In genomic region chr9:76414656-76415055, GRCh38 we compare ENCODE assay signal across 12 cellular contexts. TPM values are rescaled to one million over a fixed set of nuclear protein-coding genes. Genes with fewer than 3 reads are reported as not detected.
DNase-seq lines count a peak whose midpoint lies in the region; ATAC-seq and TF ChIP-seq lines count a peak whose summit lies in the region.
"Had no signal": no experiment of that assay in that cellular context is flagged by ENCODE, and none has a peak within 500 bp of the region (broad histone marks: within the 10 kb centered on the region; RNA-seq: fewer than 3 reads in every experiment).

No MANE protein-coding gene starts in this region.

- no peaks in the 10 kb centered on the region for H3K4me1 ChIP-seq in effector memory CD4-positive, alpha-beta T cell (ENCODE audit: control insufficient read depth, insufficient read depth, low read length, poor library complexity, severe bottlenecking)
- H3K4me1 ChIP-seq in uterus (no peaks in the 10 kb centered on the region), neuronal stem cell (ENCODE audit: control insufficient read depth in 2 of 2, insufficient read depth in 1 of 2, low read depth in 1 of 2, low read length in 2 of 2) (no peaks in the 10 kb centered on the region)

- no peak overlapping the region for H3K4me3 ChIP-seq in effector memory CD4-positive, alpha-beta T cell (ENCODE audit: insufficient read depth, low read depth, low read length, poor library complexity, severe bottlenecking)
- H3K4me3 ChIP-seq in uterus = no peak overlapping the region
- H3K4me3 ChIP-seq in neuronal stem cell (ENCODE audit: low read length in 2 of 2) = no peak overlapping the region

- no peak overlapping the region for H3K23ac ChIP-seq in neuronal stem cell (ENCODE audit: low read depth, low read length, poor library complexity)

- no peak overlapping the region for H3K18ac ChIP-seq in neuronal stem cell (ENCODE audit: low read length)

- no peak overlapping the region for H3K9ac ChIP-seq in neuronal stem cell (ENCODE audit: low read depth, low read length, poor library complexity)

- TF ChIP-seq CTCF in C4-2B (conservative IDR thresholded peaks at IDR 0.05) = no peak
- TF ChIP-seq CTCF in VCaP (conservative IDR thresholded peaks at IDR 0.05) = no peak
- no peak for TF ChIP-seq CTCF in uterus (IDR thresholded peaks at IDR 0.05)

- no peak overlapping the region for H2BK5ac ChIP-seq in neuronal stem cell (ENCODE audit: low read length)

- ATAC-seq in GM19395 (IDR thresholded peaks at IDR 0.05; ENCODE audit: unreplicated experiment) (peak; percentile 88), HG03103 (IDR thresholded peaks at IDR 0.05; ENCODE audit: low read depth, unreplicated experiment) (peak; percentile 73)
- ATAC-seq: HCT116 had no signal

- H3K4ac ChIP-seq in neuronal stem cell (ENCODE audit: low read length) = no peak overlapping the region

- no peaks in the 10 kb centered on the region for H3K27me3 ChIP-seq in effector memory CD4-positive, alpha-beta T cell (replicated peaks; ENCODE audit: control insufficient read depth, insufficient read depth, low read length, poor library complexity, severe bottlenecking)
- H3K27me3 ChIP-seq in uterus (no peaks in the 10 kb centered on the region), neuronal stem cell (ENCODE audit: control insufficient read depth in 3 of 3, insufficient read depth in 3 of 3, low read depth in 1 of 3, low read length in 3 of 3) (no peaks in the 10 kb centered on the region)

- H2AFZ ChIP-seq in neuronal stem cell (ENCODE audit: low read length) = no peak overlapping the region

- no peak overlapping the region for H4K8ac ChIP-seq in neuronal stem cell (ENCODE audit: low read depth, low read length)

- no peaks in the 10 kb centered on the region for H3K36me3 ChIP-seq in effector memory CD4-positive, alpha-beta T cell (ENCODE audit: control insufficient read depth, insufficient read depth, low read length)
- H3K36me3 ChIP-seq in uterus (no peaks in the 10 kb centered on the region), neuronal stem cell (replicated peaks in 1 of 2; ENCODE audit: control insufficient read depth in 2 of 2, insufficient read depth in 2 of 2, low read length in 2 of 2) (no peaks in the 10 kb centered on the region)

- H3K4me2 ChIP-seq in neuronal stem cell (ENCODE audit: insufficient read depth, low read length, poor library complexity, severe bottlenecking) = no peak overlapping the region

- H2BK120ac ChIP-seq in neuronal stem cell (ENCODE audit: low read depth, low read length) = no peak overlapping the region

- no peaks in the 10 kb centered on the region for H3K79me1 ChIP-seq in neuronal stem cell (ENCODE audit: low read depth, low read length)

- no peak overlapping the region for H2BK12ac ChIP-seq in neuronal stem cell (ENCODE audit: low read length)

- no peaks in the 10 kb centered on the region for H3K9me3 ChIP-seq in effector memory CD4-positive, alpha-beta T cell (ENCODE audit: control insufficient read depth, low read length)
- H3K9me3 ChIP-seq in uterus (no peaks in the 10 kb centered on the region), neuronal stem cell (replicated peaks in 1 of 2; ENCODE audit: control insufficient read depth in 2 of 2, insufficient read depth in 1 of 2, low read depth in 1 of 2, low read length in 2 of 2) (peaks cover 0 to 18% of the 10 kb centered on the region in 2 donors)

- intact Hi-C loops in uterus (cut with DNase I; ENCODE audit: low total_unique reads) = no loop called here

- peak overlapping the region; percentile 70 for H3K27ac ChIP-seq in C4-2B
- peak overlapping the region; percentile 93 for H3K27ac ChIP-seq in VCaP
- no peak overlapping the region for H3K27ac ChIP-seq in effector memory CD4-positive, alpha-beta T cell (ENCODE audit: insufficient read depth, low read length, poor library complexity, severe bottlenecking)
- no peak overlapping the region for H3K27ac ChIP-seq in uterus
- no peak overlapping the region for H3K27ac ChIP-seq in neuronal stem cell (replicated peaks; ENCODE audit: low read length)

- no CpG with 5 or more reads among the region's 4 CpGs for WGBS in neuronal stem cell (ENCODE audit: extremely low coverage in 2 of 2, insufficient read length in 2 of 2, insufficient replicate concordance in 1 of 2), 2 donors

- DNase-seq in effector memory CD4-positive, alpha-beta T cell = no peak
- DNase-seq in uterus (no peak), SKM-1 treated with dmso at 0.1 percent for 144 hours (lab: John Stamatoyannopoulos, UW; ENCODE audit: unreplicated experiment) (no peak), neuronal stem cell (ENCODE audit: low spot score) (no peak)
- DNase-seq: activated CD4-positive, alpha-beta T cell treated with anti-CD3 and anti-CD28 coated beads, Interleukin-2, amount 10 ng/mL, durations not matched to agents 7 days and 5 days; cerebellar nuclear complex; NCI-H510A had no signal

- no peak overlapping the region for H4K91ac ChIP-seq in neuronal stem cell (ENCODE audit: low read depth, low read length, poor library complexity)

- TF ChIP-seq POLR2A in uterus (IDR thresholded peaks at IDR 0.05) = no peak

- no peak overlapping the region for H3K14ac ChIP-seq in neuronal stem cell (ENCODE audit: low read length)

- H2AK5ac ChIP-seq in neuronal stem cell (ENCODE audit: low read depth, low read length) = no peak overlapping the region

- no peak overlapping the region for H2BK15ac ChIP-seq in neuronal stem cell (ENCODE audit: low read length)

RNA-seq across cellular contexts. Expression of gene RFK, which starts 20.4 kb away (rescaled TPM):
- 10 to 100 TPM; 15.6 to 31.0 (median 19.2) TPM for total RNA-seq in uterus
- 18.2 TPM for polyA plus RNA-seq in neuronal stem cell (2013, experiment 1 of 2)
- 18.9 TPM for polyA plus RNA-seq in neuronal stem cell (2013, experiment 2 of 2)

RNA-seq across cellular contexts. Expression of gene GCNT1, which starts 44.3 kb away (rescaled TPM):
- total RNA-seq in uterus = 10 to 100 TPM in 2 of 4 donors, 1 to 10 TPM in 2; 1.8 to 30.7 (median 8.9) TPM
- 1.9 TPM for polyA plus RNA-seq in neuronal stem cell (2013, experiment 1 of 2)
- polyA plus RNA-seq in neuronal stem cell (2013, experiment 2 of 2) = 2.1 TPM

Comparison
In these comparisons a context has a peak if more than half of its experiments do, and no peak if none do; other contexts are left out.
1. H3K27ac ChIP-seq: peak in C4-2B (single experiment) and VCaP (single experiment); none in effector memory CD4-positive, alpha-beta T cell (single experiment), uterus (0 of 2) and neuronal stem cell (single experiment).